Comparison of ENCODE assay signal across 17 cellular contexts in genomic region chr11:35098850-35099249, GRCh38. TPM values are rescaled to one million over a fixed set of nuclear protein-coding genes. Genes with fewer than 3 reads are reported as not detected.
DNase-seq lines count a peak whose midpoint lies in the region; ATAC-seq and TF ChIP-seq lines count a peak whose summit lies in the region.
"Had no signal": no experiment of that assay in that cellular context is flagged by ENCODE, and none has a peak within 500 bp of the region (broad histone marks: within the 10 kb centered on the region; RNA-seq: fewer than 3 reads in every experiment).

No MANE protein-coding gene starts in this region.

- H3K4me3 ChIP-seq in coronary artery (no peak overlapping the region), osteoblast (ENCODE audit: insufficient read depth, low read length) (no peak overlapping the region), upper lobe of right lung (no peak overlapping the region)
- H3K4me3 ChIP-seq: SJCRH30 had no signal

- peak overlapping the region; percentile 2 for H2AFZ ChIP-seq in osteoblast (ENCODE audit: low read length)

- no peaks in the 10 kb centered on the region for H3K79me2 ChIP-seq in osteoblast (ENCODE audit: insufficient read depth, low read length)

- TF ChIP-seq CTCF in coronary artery (IDR thresholded peaks at IDR 0.05) (no peak), osteoblast (IDR thresholded peaks at IDR 0.05; ENCODE audit: extremely low read depth, low read depth, low read length) (no peak), upper lobe of right lung (IDR thresholded peaks at IDR 0.05) (no peak)

- intact Hi-C loops in upper lobe of right lung (cut with DNase I) = no loop called here

- peak; percentile 75 for DNase-seq in NOMO-1 treated with DMSO at 0.1 percent for 48 hours (lab: John Stamatoyannopoulos, UW; ENCODE audit: unreplicated experiment)
- DNase-seq in coronary artery (ENCODE audit: low spot score) = no peak
- no peak for DNase-seq in osteoblast (ENCODE audit: insufficient read length, low spot score, missing footprints)
- no peak for DNase-seq in upper lobe of right lung
- no peak for DNase-seq in stimulated activated CD4-positive, alpha-beta T cell treated with anti-CD3 and anti-CD28 coated beads, Interleukin-2, amount 100 ng/mL, for 24 hours
- DNase-seq in epidermal melanocyte (ENCODE audit: insufficient read length, low spot score) = no peak
- DNase-seq in NK-92 (lab: John Stamatoyannopoulos, UW; ENCODE audit: unreplicated experiment) = no peak
- DNase-seq: activated CD8-positive, alpha-beta memory T cell treated with anti-CD3 and anti-CD28 coated beads for 24 hours; amygdala; CD4-positive, CD25-positive, alpha-beta regulatory T cell; left cardiac atrium; natural killer cell; NCI-H1092 treated with DMSO at 0.1 percent for 48 hours; NCI-H2171 treated with DMSO at 0.1 percent for 48 hours; NK-92 treated with Interleukin-12 subunit alpha and Interleukin-12 subunit beta, amount 100 ng/mL, for 24 hours had no signal

- peak overlapping the region; percentile 51 for H3K4me2 ChIP-seq in osteoblast (ENCODE audit: insufficient read depth, low read length)

- peak; percentile 57 for ATAC-seq in upper lobe of right lung
- ATAC-seq: activated T-helper 17 cell treated with anti-CD3 and anti-CD28 coated beads, Interleukin-2, amount 50 U/mL, for 72 hours; natural killer cell had no signal

- H3K36me3 ChIP-seq in osteoblast (ENCODE audit: insufficient read depth, low read length) (no peaks in the 10 kb centered on the region), upper lobe of right lung (no peaks in the 10 kb centered on the region)
- H3K36me3 ChIP-seq: SJCRH30 had no signal

- peaks cover 25% of the 10 kb centered on the region for H3K4me1 ChIP-seq in osteoblast (ENCODE audit: insufficient read depth, low read length)
- peaks cover 11% of the 10 kb centered on the region for H3K4me1 ChIP-seq in upper lobe of right lung

- H3K9me3 ChIP-seq in osteoblast (ENCODE audit: low read depth, low read length) = no peaks in the 10 kb centered on the region
- H3K9me3 ChIP-seq in upper lobe of right lung = no peaks in the 10 kb centered on the region
- H3K9me3 ChIP-seq: SJCRH30 had no signal

- H3K27ac ChIP-seq in coronary artery (peak overlapping the region; percentile 64 to 76), osteoblast (ENCODE audit: low read depth, low read length) (peak overlapping the region; percentile 98), upper lobe of right lung (no peak overlapping the region)
- H3K27ac ChIP-seq: SJCRH30 had no signal

- H4K20me1 ChIP-seq in osteoblast (ENCODE audit: insufficient read depth, low read length) = no peaks in the 10 kb centered on the region

- H3K27me3 ChIP-seq in osteoblast (ENCODE audit: insufficient read depth, low read length) (no peaks in the 10 kb centered on the region), upper lobe of right lung (no peaks in the 10 kb centered on the region)
- H3K27me3 ChIP-seq: SJCRH30 had no signal

RNA-seq across cellular contexts. Expression of gene CD44, which starts 40.1 kb away (rescaled TPM):
- total RNA-seq in osteoblast = 238 and 268 TPM in 2 replicates
- 548 TPM for total RNA-seq in upper lobe of right lung
